In the genomic region with DNA sequence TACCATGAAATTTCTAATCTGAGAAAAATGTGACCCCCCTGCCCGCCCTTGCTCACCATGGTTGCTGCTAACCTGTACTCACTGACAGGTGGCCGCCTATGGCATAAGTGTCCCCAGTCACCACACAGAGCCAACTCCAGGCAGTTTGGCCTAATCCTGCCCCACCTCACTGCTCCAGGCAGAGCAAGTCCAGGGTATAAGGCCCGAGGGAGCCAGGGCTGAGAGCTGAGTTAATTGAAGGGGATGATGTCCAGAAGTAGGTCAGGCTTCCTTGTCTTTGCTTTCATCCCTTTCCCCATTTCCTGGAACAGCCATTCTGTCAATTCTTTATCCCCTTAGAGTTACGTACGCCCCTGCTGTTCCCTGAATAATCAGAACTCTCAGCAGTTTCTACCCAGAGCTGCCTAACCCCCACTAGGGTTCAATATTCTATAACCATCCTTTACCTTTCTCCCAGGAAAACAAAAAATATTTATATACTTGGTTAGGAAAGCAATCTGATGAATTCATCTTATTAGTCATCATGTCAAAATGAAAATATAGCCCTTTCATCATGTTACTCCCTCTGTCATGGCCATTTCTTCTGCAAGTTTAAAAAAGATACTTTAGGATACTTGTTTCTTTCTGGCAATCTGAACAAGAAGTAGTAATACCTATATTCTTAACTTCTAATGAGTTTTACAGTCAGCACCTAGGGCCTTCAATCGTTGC, we compare ENCODE assay signal across 19 cellular contexts. TPM values are rescaled to one million over a fixed set of nuclear protein-coding genes. Genes with fewer than 3 reads are reported as not detected.
A peak's percentile ranks its signal among the peaks of the same experiment; 100 is the strongest.
DNase-seq lines count a peak whose midpoint lies in the region; ATAC-seq, FAIRE-seq and TF ChIP-seq lines count a peak whose summit lies in the region.
"Had no signal": no experiment of that assay in that cellular context is flagged by ENCODE, and none has a peak within 500 bp of the region (broad histone marks: within the 10 kb centered on the region; RNA-seq: fewer than 3 reads in every experiment).

No MANE protein-coding gene starts in this region.

- in situ Hi-C loops in SK-MEL-5 (cut with HindIII; ENCODE audit: low pct_unique_long_range_greater_than_20kb, low sequenced_read_pairs) = no loop called here

- peak; percentile 68 to 70 for ATAC-seq in right cardiac atrium
- ATAC-seq in GM18498 (IDR thresholded peaks at IDR 0.05; ENCODE audit: unreplicated experiment) = no peak
- no peak for ATAC-seq in natural killer cell treated with Interleukin-12 subunit alpha and Interleukin-12 subunit beta and Interleukin-15 and Interleukin-18, amount 100 ng/mL, for 72 hours
- ATAC-seq: activated naive CD8-positive, alpha-beta T cell treated with anti-CD3 and anti-CD28 coated beads, Interleukin-2, amount 50 U/mL, for 24 hours; HepG2; stimulated activated naive CD8-positive, alpha-beta T cell treated with anti-CD3 and anti-CD28 coated beads, Interleukin-15, Interleukin-2, amounts not matched to agents 100 U/mL and 50 U/mL, for 24 hours had no signal

- H3K4me3 Mint-ChIP-seq in CD8-positive, alpha-beta memory T cell = no peak overlapping the region
- no peak overlapping the region for H3K4me3 Mint-ChIP-seq in natural killer cell treated with Interleukin-12 subunit alpha and Interleukin-12 subunit beta and Interleukin-15 and Interleukin-18, amount 100 ng/mL, for 72 hours
- H3K4me3 Mint-ChIP-seq: activated naive CD8-positive, alpha-beta T cell treated with anti-CD3 and anti-CD28 coated beads, Interleukin-2, amount 50 U/mL, for 24 hours; GM23338 had no signal

- no peaks in the 10 kb centered on the region for H3K27me3 ChIP-seq in bronchial epithelial cell (ENCODE audit: control insufficient read depth, insufficient read depth, low read length)
- no peaks in the 10 kb centered on the region for H3K27me3 ChIP-seq in right cardiac atrium (ENCODE audit: control insufficient read depth, insufficient read depth)
- no peaks in the 10 kb centered on the region for H3K27me3 ChIP-seq in smooth muscle cell (ENCODE audit: low read depth)
- no peaks in the 10 kb centered on the region for H3K27me3 ChIP-seq in CD8-positive, alpha-beta memory T cell (ENCODE audit: insufficient read depth, low read length, poor library complexity, severe bottlenecking)
- no peaks in the 10 kb centered on the region for H3K27me3 ChIP-seq in H7 (ENCODE audit: control insufficient read depth, insufficient read depth, low read length)
- H3K27me3 ChIP-seq: BLaER1 had no signal

- TF ChIP-seq CTCF in bronchial epithelial cell (IDR thresholded peaks at IDR 0.05; ENCODE audit: insufficient read depth, low read length, severe bottlenecking) (no peak), smooth muscle cell (IDR thresholded peaks at IDR 0.05; ENCODE audit: borderline replicate concordance, insufficient read depth, poor library complexity, severe bottlenecking) (no peak)

- 66% methylated on average over 6 of the region's 6 CpGs for WGBS in right cardiac atrium
- WGBS in smooth muscle cell (ENCODE audit: low lambda C conversion rate) = 82% methylated on average over 6 of the region's 6 CpGs

- H3K36me3 Mint-ChIP-seq in CD8-positive, alpha-beta memory T cell = peaks cover 0 to 15% (median 0%) of the 10 kb centered on the region in 3 donors
- no peaks in the 10 kb centered on the region for H3K36me3 Mint-ChIP-seq in natural killer cell treated with Interleukin-12 subunit alpha and Interleukin-12 subunit beta and Interleukin-15 and Interleukin-18, amount 100 ng/mL, for 72 hours

- H3K27me3 Mint-ChIP-seq in CD8-positive, alpha-beta memory T cell = peaks cover 0 to 29% of the 10 kb centered on the region in 2 donors
- peaks cover 9 to 16% of the 10 kb centered on the region in 2 donors for H3K27me3 Mint-ChIP-seq in natural killer cell treated with Interleukin-12 subunit alpha and Interleukin-12 subunit beta and Interleukin-15 and Interleukin-18, amount 100 ng/mL, for 72 hours
- H3K27me3 Mint-ChIP-seq: activated naive CD8-positive, alpha-beta T cell treated with anti-CD3 and anti-CD28 coated beads, Interleukin-2, amount 50 U/mL, for 24 hours had no signal

- CTCF ChIA-PET in CD8-positive, alpha-beta memory T cell (lab: Charles Lee) = no interaction called here

- H2AFZ ChIP-seq in smooth muscle cell (ENCODE audit: low read depth) = no peak overlapping the region
- H2AFZ ChIP-seq: GM23338 had no signal

- H4K20me1 ChIP-seq in smooth muscle cell (ENCODE audit: low read depth) = peaks cover 19% of the 10 kb centered on the region
- H4K20me1 ChIP-seq: BLaER1 had no signal

- H3K27ac ChIP-seq in right cardiac atrium (ENCODE audit: low read length) (peak overlapping the region; percentile 48), smooth muscle cell (ENCODE audit: low read depth) (peak overlapping the region; percentile 58)
- H3K27ac ChIP-seq in CD8-positive, alpha-beta memory T cell (ENCODE audit: low read depth, low read length) = no peak overlapping the region
- H3K27ac ChIP-seq: BLaER1, SK-N-MC had no signal

- H3K4me3 ChIP-seq in bronchial epithelial cell (ENCODE audit: low read depth, low read length) (no peak overlapping the region), right cardiac atrium (ENCODE audit: low read length) (no peak overlapping the region), smooth muscle cell (no peak overlapping the region), H7 (ENCODE audit: insufficient read depth, low read depth, low read length) (no peak overlapping the region)
- H3K4me3 ChIP-seq in CD8-positive, alpha-beta memory T cell (ENCODE audit: low read length) = no peak overlapping the region
- H3K4me3 ChIP-seq: BLaER1, GM23338, SK-N-MC had no signal

- H3K4me1 ChIP-seq in right cardiac atrium (ENCODE audit: control insufficient read depth, insufficient read depth, low read length) (peaks cover 3% of the 10 kb centered on the region), smooth muscle cell (ENCODE audit: low read depth) (peaks cover 20% of the 10 kb centered on the region)
- no peaks in the 10 kb centered on the region for H3K4me1 ChIP-seq in CD8-positive, alpha-beta memory T cell (ENCODE audit: insufficient read depth, low read length)
- H3K4me1 ChIP-seq: BLaER1 had no signal

- H3K27ac Mint-ChIP-seq in CD8-positive, alpha-beta memory T cell = peak overlapping the region in 1 of 8 donors; percentile 64
- H3K27ac Mint-ChIP-seq in natural killer cell treated with Interleukin-12 subunit alpha and Interleukin-12 subunit beta and Interleukin-15 and Interleukin-18, amount 100 ng/mL, for 72 hours = no peak overlapping the region
- H3K27ac Mint-ChIP-seq: activated naive CD8-positive, alpha-beta T cell treated with anti-CD3 and anti-CD28 coated beads, Interleukin-2, amount 50 U/mL, for 24 hours; GM23338 had no signal

- H3K36me3 ChIP-seq in bronchial epithelial cell (ENCODE audit: control insufficient read depth, insufficient read depth, low read length) (peaks cover 10% of the 10 kb centered on the region), smooth muscle cell (ENCODE audit: low read depth) (peaks cover 16% of the 10 kb centered on the region), H7 (replicated peaks; ENCODE audit: control insufficient read depth, insufficient read depth, low read length) (peaks cover 13% of the 10 kb centered on the region)
- no peaks in the 10 kb centered on the region for H3K36me3 ChIP-seq in CD8-positive, alpha-beta memory T cell (ENCODE audit: insufficient read depth, low read length)
- H3K36me3 ChIP-seq: BLaER1 had no signal

- no peak for FAIRE-seq in bronchial epithelial cell (lab: Jason Lieb, UNC)
- FAIRE-seq: HepG2, small intestine had no signal

- H3K79me2 ChIP-seq in smooth muscle cell (ENCODE audit: low read depth) = peaks cover 4% of the 10 kb centered on the region

- peaks cover 0 to 2% (median 0%) of the 10 kb centered on the region in 5 donors for H3K9me3 Mint-ChIP-seq in CD8-positive, alpha-beta memory T cell
- H3K9me3 Mint-ChIP-seq in natural killer cell treated with Interleukin-12 subunit alpha and Interleukin-12 subunit beta and Interleukin-15 and Interleukin-18, amount 100 ng/mL, for 72 hours = no peaks in the 10 kb centered on the region

- DNase-seq in SK-MEL-5 (ENCODE audit: low read depth, low spot score) = peak; percentile 2
- peak; percentile 59 for DNase-seq in bronchial epithelial cell (ENCODE audit: low read depth)
- no peak for DNase-seq in right cardiac atrium
- no peak for DNase-seq in smooth muscle cell (lab: John Stamatoyannopoulos, UW; ENCODE audit: unreplicated experiment)
- no peak for DNase-seq in CD8-positive, alpha-beta memory T cell
- no peak for DNase-seq in natural killer cell treated with Interleukin-12 subunit alpha and Interleukin-12 subunit beta and Interleukin-15 and Interleukin-18, amount 100 ng/mL, for 72 hours (ENCODE audit: low spot score)
- no peak for DNase-seq in H7
- DNase-seq: activated CD4-positive, alpha-beta T cell treated with anti-CD3 and anti-CD28 coated beads, Interleukin-2, amount 50 U/mL, for 48 hours; activated naive CD8-positive, alpha-beta T cell treated with anti-CD3 and anti-CD28 coated beads, Interleukin-2, amount 50 U/mL, for 24 hours; cortex of kidney; DMS153; nucleus accumbens; small intestine; stimulated activated naive CD8-positive, alpha-beta T cell treated with anti-CD3 and anti-CD28 coated beads, Interleukin-15, Interleukin-2, amounts not matched to agents 100 U/mL and 50 U/mL, for 24 hours had no signal

- H3F3A ChIP-seq in smooth muscle cell (ENCODE audit: low read depth) = no peaks in the 10 kb centered on the region

- intact Hi-C loops in right cardiac atrium (cut with DNase I) = no loop called here

- H3K9me3 ChIP-seq in right cardiac atrium (ENCODE audit: control insufficient read depth, low read length) = no peaks in the 10 kb centered on the region
- no peaks in the 10 kb centered on the region for H3K9me3 ChIP-seq in smooth muscle cell (replicated peaks; ENCODE audit: low read depth)
- H3K9me3 ChIP-seq in CD8-positive, alpha-beta memory T cell (ENCODE audit: low read length) = no peaks in the 10 kb centered on the region

- H3K4me1 Mint-ChIP-seq in CD8-positive, alpha-beta memory T cell = no peaks in the 10 kb centered on the region
- no peaks in the 10 kb centered on the region for H3K4me1 Mint-ChIP-seq in natural killer cell treated with Interleukin-12 subunit alpha and Interleukin-12 subunit beta and Interleukin-15 and Interleukin-18, amount 100 ng/mL, for 72 hours (ENCODE audit: low read depth in 2 of 2)
- H3K4me1 Mint-ChIP-seq: activated naive CD8-positive, alpha-beta T cell treated with anti-CD3 and anti-CD28 coated beads, Interleukin-2, amount 50 U/mL, for 24 hours; GM23338 had no signal

- H3K4me2 ChIP-seq in smooth muscle cell = peak overlapping the region; percentile 28
- H3K4me2 ChIP-seq: BLaER1, GM23338 had no signal

- POLR2A ChIA-PET in CD8-positive, alpha-beta memory T cell (lab: Charles Lee) = no interaction called here

- H3K9ac ChIP-seq in smooth muscle cell (ENCODE audit: low read depth) = no peak overlapping the region
- H3K9ac ChIP-seq: BLaER1 had no signal

RNA-seq across cellular contexts. Expression of a gene that starts 29.4 kb away (rescaled TPM):
- not detected in 2 replicates for total RNA-seq in SK-MEL-5 (2014; rRNA removed; shearing (Covaris generic))
- not detected in 2 replicates for polyA plus RNA-seq in SK-MEL-5 (2015; cell fraction: cytosol; rRNA removed)
- 0.09 TPM in 1 of 2 replicates, not detected in the other for polyA plus RNA-seq in SK-MEL-5 (2015; cell fraction: nucleus; rRNA removed)
- total RNA-seq in bronchial epithelial cell (0.53 and 0.90 TPM in 2 replicates), right cardiac atrium (1 to 10 TPM in 3 of 4 donors, under 1 TPM in 1; 0.80 to 3.1 (median 1.4) TPM), smooth muscle cell (0.81 and 0.85 TPM in 2 replicates)
- polyA plus RNA-seq in right cardiac atrium (0.48 TPM), smooth muscle cell (2.0 and 3.1 TPM in 2 replicates)
- under 1 TPM; 0.39 to 0.66 TPM for total RNA-seq in CD8-positive, alpha-beta memory T cell
- 72.0 TPM for polyA plus RNA-seq in CD8-positive, alpha-beta memory T cell
- total RNA-seq in natural killer cell treated with Interleukin-12 subunit alpha and Interleukin-12 subunit beta and Interleukin-15 and Interleukin-18, amount 100 ng/mL, for 72 hours = 1 to 10 TPM; 1.4 to 2.3 TPM
- 0.31 and 0.70 TPM in 2 replicates for total RNA-seq in H7 (2014; rRNA removed; shearing (Covaris generic))

Comparison
In these comparisons a context has a peak if more than half of its experiments do, and no peak if none do; other contexts are left out.
1. DNase-seq: peak in SK-MEL-5 (single experiment) and bronchial epithelial cell (single experiment); none in right cardiac atrium (0 of 3), smooth muscle cell (single experiment), CD8-positive, alpha-beta memory T cell (0 of 5), natural killer cell treated with Interleukin-12 subunit alpha and Interleukin-12 subunit beta and Interleukin-15 and Interleukin-18, amount 100 ng/mL, for 72 hours (single experiment) and H7 (single experiment).
2. ATAC-seq: peak in right cardiac atrium (2 of 2); none in GM18498 (single experiment) and natural killer cell treated with Interleukin-12 subunit alpha and Interleukin-12 subunit beta and Interleukin-15 and Interleukin-18, amount 100 ng/mL, for 72 hours (0 of 2).